In the genomic region with DNA sequence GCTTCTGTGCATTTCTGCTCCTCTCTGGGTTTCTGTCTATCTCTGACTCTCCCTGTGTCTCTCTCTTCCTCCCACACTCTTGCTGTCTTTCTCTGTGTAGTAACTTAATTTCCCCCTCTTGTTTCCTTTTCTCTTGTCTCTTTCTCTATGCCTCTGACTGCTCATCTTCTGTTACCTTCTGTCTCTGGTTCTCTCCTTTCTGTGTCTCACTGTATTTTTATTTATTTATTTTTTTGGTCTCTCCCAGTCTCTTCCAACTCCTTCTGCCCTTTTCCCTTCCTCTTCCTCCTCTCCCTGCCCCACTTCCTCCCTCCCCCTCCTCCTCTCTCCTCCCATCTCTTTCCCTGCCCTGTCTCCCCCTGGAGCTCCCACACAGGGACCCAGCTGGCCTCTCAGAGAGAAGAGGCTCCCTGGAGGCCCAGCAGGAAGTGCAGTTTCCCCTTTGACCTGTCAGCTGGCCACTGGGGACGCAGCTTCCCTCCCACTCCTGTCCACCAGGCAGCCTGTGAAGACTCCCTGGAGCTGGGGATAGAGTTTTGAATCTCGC, we compare ENCODE assay signal across 10 cellular contexts. TPM values are rescaled to one million over a fixed set of nuclear protein-coding genes. Genes with fewer than 3 reads are reported as not detected.
A peak's percentile ranks its signal among the peaks of the same experiment; 100 is the strongest.
DNase-seq lines count a peak whose midpoint lies in the region; ATAC-seq and TF ChIP-seq lines count a peak whose summit lies in the region.
"Had no signal": no experiment of that assay in that cellular context is flagged by ENCODE, and none has a peak within 500 bp of the region (broad histone marks: within the 10 kb centered on the region; RNA-seq: fewer than 3 reads in every experiment).

No MANE protein-coding gene starts in this region.

- no peak for DNase-seq in activated T-cell treated with anti-CD3 and anti-CD28 coated beads, Interleukin-2, amount 50 U/mL, for 4 hours
- DNase-seq in activated T-cell treated with anti-CD3 and anti-CD28 coated beads, Interleukin-2, amount 50 U/mL, for 48 hours = no peak
- DNase-seq in left ventricle myocardium superior (peak; percentile 76), pons (ENCODE audit: low spot score) (no peak), ureter (ENCODE audit: low spot score) (no peak)
- DNase-seq in stimulated activated naive B cell treated with anti-CD40 and anti-IgM and Interleukin-4, amounts not matched to agents 10 μg/mL and 1 μg/mL and 100 μg/mL, for 72 hours = no peak
- DNase-seq: DND-41, occipital lobe had no signal

- no peak overlapping the region for H3K4me3 Mint-ChIP-seq in activated T-cell treated with anti-CD3 and anti-CD28 coated beads, Interleukin-2, amount 50 U/mL, for 4 hours
- peak overlapping the region in 1 of 2 donors; percentile 2 for H3K4me3 Mint-ChIP-seq in stimulated activated naive B cell treated with anti-CD40 and anti-IgM and Interleukin-4, amounts not matched to agents 10 μg/mL and 1 μg/mL and 100 μg/mL, for 72 hours

- no peaks in the 10 kb centered on the region for H3K27me3 Mint-ChIP-seq in activated T-cell treated with anti-CD3 and anti-CD28 coated beads, Interleukin-2, amount 50 U/mL, for 4 hours (ENCODE audit: low read depth)
- no peaks in the 10 kb centered on the region for H3K27me3 Mint-ChIP-seq in stimulated activated naive B cell treated with anti-CD40 and anti-IgM and Interleukin-4, amounts not matched to agents 10 μg/mL and 1 μg/mL and 100 μg/mL, for 72 hours

- peak overlapping the region; percentile 90 for H3K27ac Mint-ChIP-seq in stimulated activated naive B cell treated with anti-CD40 and anti-IgM and Interleukin-4, amounts not matched to agents 10 μg/mL and 1 μg/mL and 100 μg/mL, for 72 hours

- no peaks in the 10 kb centered on the region for H3K36me3 Mint-ChIP-seq in activated T-cell treated with anti-CD3 and anti-CD28 coated beads, Interleukin-2, amount 50 U/mL, for 4 hours (ENCODE audit: insufficient read depth)
- H3K36me3 Mint-ChIP-seq in stimulated activated naive B cell treated with anti-CD40 and anti-IgM and Interleukin-4, amounts not matched to agents 10 μg/mL and 1 μg/mL and 100 μg/mL, for 72 hours = no peaks in the 10 kb centered on the region

- peaks cover 13% of the 10 kb centered on the region for H3K4me1 Mint-ChIP-seq in activated T-cell treated with anti-CD3 and anti-CD28 coated beads, Interleukin-2, amount 50 U/mL, for 4 hours (ENCODE audit: low read depth)
- peaks cover 26 to 36% of the 10 kb centered on the region in 2 donors for H3K4me1 Mint-ChIP-seq in stimulated activated naive B cell treated with anti-CD40 and anti-IgM and Interleukin-4, amounts not matched to agents 10 μg/mL and 1 μg/mL and 100 μg/mL, for 72 hours

- no peaks in the 10 kb centered on the region for H3K9me3 Mint-ChIP-seq in activated T-cell treated with anti-CD3 and anti-CD28 coated beads, Interleukin-2, amount 50 U/mL, for 4 hours
- no peaks in the 10 kb centered on the region for H3K9me3 Mint-ChIP-seq in stimulated activated naive B cell treated with anti-CD40 and anti-IgM and Interleukin-4, amounts not matched to agents 10 μg/mL and 1 μg/mL and 100 μg/mL, for 72 hours

- ATAC-seq in activated T-cell treated with anti-CD3 and anti-CD28 coated beads, Interleukin-2, amount 50 U/mL, for 4 hours = peak; percentile 73 to 76
- ATAC-seq in SK-N-SH treated with all-trans-retinoic acid at 6 μM for 48 hours = peak; percentile 63
- peak; percentile 86 for ATAC-seq in left ventricle myocardium superior
- peak; percentile 59 to 62 for ATAC-seq in stimulated activated naive B cell treated with anti-CD40 and anti-IgM and Interleukin-4, amounts not matched to agents 10 μg/mL and 1 μg/mL and 100 μg/mL, for 72 hours (replicated peaks)
- ATAC-seq in GM19023 (IDR thresholded peaks at IDR 0.05; ENCODE audit: unreplicated experiment) = no peak

- intact Hi-C loops in left ventricle myocardium superior (cut with micrococcal nuclease) = no loop called here

TF ChIP-seq in SK-N-SH treated with all-trans-retinoic acid at 6 μM for 48 hours, 23 proteins besides CTCF, POLR2A, EP300 and RAD21:
- no peak for TF ChIP-seq CSRNP3 (CRISPR knock-in tag; IDR thresholded peaks at IDR 0.05)
- no peak for TF ChIP-seq PPARA (CRISPR knock-in tag; IDR thresholded peaks at IDR 0.05; ENCODE audit: borderline replicate concordance)
- TF ChIP-seq ZFP30 (CRISPR knock-in tag; IDR thresholded peaks at IDR 0.05) = no peak
- TF ChIP-seq ARNTL (CRISPR knock-in tag; IDR thresholded peaks at IDR 0.05; ENCODE audit: borderline replicate concordance, low read depth) = no peak
- TF ChIP-seq ISL1 (CRISPR knock-in tag; IDR thresholded peaks at IDR 0.05) = no peak
- no peak for TF ChIP-seq CREB5 (CRISPR knock-in tag; IDR thresholded peaks at IDR 0.05; ENCODE audit: low read depth)
- TF ChIP-seq SNAI2 (CRISPR knock-in tag; IDR thresholded peaks at IDR 0.05) = no peak
- TF ChIP-seq ZC3H10 (CRISPR knock-in tag; IDR thresholded peaks at IDR 0.05) = no peak
- TF ChIP-seq CSDC2 (CRISPR knock-in tag; IDR thresholded peaks at IDR 0.05) = no peak
- TF ChIP-seq PATZ1 (CRISPR knock-in tag; IDR thresholded peaks at IDR 0.05; ENCODE audit: borderline replicate concordance) = no peak
- no peak for TF ChIP-seq TSHZ2 (CRISPR knock-in tag; IDR thresholded peaks at IDR 0.05)
- TF ChIP-seq BACH2 (CRISPR knock-in tag; IDR thresholded peaks at IDR 0.05; ENCODE audit: borderline replicate concordance) = no peak

RNA-seq across cellular contexts. Expression of gene MYH9, which starts 38.3 kb away (rescaled TPM):
- total RNA-seq in activated T-cell treated with anti-CD3 and anti-CD28 coated beads, Interleukin-2, amount 50 U/mL, for 4 hours = 100 to 1,000 TPM; 673 to 753 (median 716) TPM
- total RNA-seq in left ventricle myocardium superior (161 TPM), ureter (810 TPM)

RNA-seq across cellular contexts. Expression of gene TXN2, which starts 55.4 kb away (rescaled TPM):
- total RNA-seq in activated T-cell treated with anti-CD3 and anti-CD28 coated beads, Interleukin-2, amount 50 U/mL, for 4 hours = 100 to 1,000 TPM; 108 to 114 (median 113) TPM
- total RNA-seq in left ventricle myocardium superior = 131 TPM
- 88.2 TPM for total RNA-seq in ureter
